Comparison of ENCODE assay signal across 11 cellular contexts in genomic region chr7:24945899-24946298, GRCh38.
"Had no signal": no experiment of that assay in that cellular context is flagged by ENCODE, and none has a peak within 500 bp of the region (broad histone marks: within the 10 kb centered on the region; RNA-seq: fewer than 3 reads in every experiment).

No MANE protein-coding gene starts in this region.

- ATAC-seq: effector memory CD8-positive, alpha-beta T cell; heart right ventricle had no signal

- H3K27me3 ChIP-seq: heart right ventricle, thyroid gland had no signal

- H3K4me1 ChIP-seq: heart right ventricle, thyroid gland had no signal

- H3K4me3 Mint-ChIP-seq: activated CD4-positive, alpha-beta T cell treated with anti-CD3 and anti-CD28 coated beads, Interleukin-2, amount 10 ng/mL, durations not matched to agents 7 days and 5 days; activated T-helper 1 cell treated with anti-CD3 and anti-CD28 coated beads, Interleukin-12 subunit alpha, Interleukin-12 subunit beta, Interleukin-2, Interleukin-4 antibody, amounts not matched to agents 30 ng/mL and 10 ng/mL and 1 ng/mL, durations not matched to agents 14 hours and 24 hours and 36 hours; effector memory CD8-positive, alpha-beta T cell; naive B cell had no signal

- H3K9ac ChIP-seq: parathyroid adenoma had no signal

- DNase-seq: activated CD4-positive, alpha-beta T cell treated with anti-CD3 and anti-CD28 coated beads, Interleukin-2, amount 10 ng/mL, durations not matched to agents 7 days and 5 days; activated naive CD4-positive, alpha-beta T cell treated with Interleukin-2 at 50 U/mL for 16 hours; dermis blood vessel endothelial cell; effector memory CD8-positive, alpha-beta T cell; heart right ventricle; naive B cell; stimulated activated CD4-positive, alpha-beta T cell treated with anti-CD3 and anti-CD28 coated beads, Interleukin-2, amount 100 ng/mL, for 24 hours; thyroid gland had no signal

- H3K27me3 Mint-ChIP-seq: activated CD4-positive, alpha-beta T cell treated with anti-CD3 and anti-CD28 coated beads, Interleukin-2, amount 10 ng/mL, durations not matched to agents 7 days and 5 days; effector memory CD8-positive, alpha-beta T cell; naive B cell had no signal

- H3K36me3 ChIP-seq: heart right ventricle, thyroid gland had no signal

- H3K27ac ChIP-seq: epithelial cell of prostate, heart right ventricle, parathyroid adenoma, thyroid gland had no signal

- H3K4me3 ChIP-seq: heart right ventricle, thyroid gland had no signal

- H3K9me3 Mint-ChIP-seq: activated CD4-positive, alpha-beta T cell treated with anti-CD3 and anti-CD28 coated beads, Interleukin-2, amount 10 ng/mL, durations not matched to agents 7 days and 5 days; activated T-helper 1 cell treated with anti-CD3 and anti-CD28 coated beads, Interleukin-12 subunit alpha, Interleukin-12 subunit beta, Interleukin-2, Interleukin-4 antibody, amounts not matched to agents 30 ng/mL and 10 ng/mL and 1 ng/mL, durations not matched to agents 14 hours and 24 hours and 36 hours; effector memory CD8-positive, alpha-beta T cell; naive B cell had no signal

- H3K27ac Mint-ChIP-seq: activated CD4-positive, alpha-beta T cell treated with anti-CD3 and anti-CD28 coated beads, Interleukin-2, amount 10 ng/mL, durations not matched to agents 7 days and 5 days; activated T-helper 1 cell treated with anti-CD3 and anti-CD28 coated beads, Interleukin-12 subunit alpha, Interleukin-12 subunit beta, Interleukin-2, Interleukin-4 antibody, amounts not matched to agents 30 ng/mL and 10 ng/mL and 1 ng/mL, durations not matched to agents 14 hours and 24 hours and 36 hours had no signal

- H3K9me3 ChIP-seq: heart right ventricle, thyroid gland had no signal
